In genomic region chr6:50278663-50279062, GRCh38 we compare ENCODE assay signal across 16 cellular contexts.
DNase-seq lines count a peak whose midpoint lies in the region; ATAC-seq and TF ChIP-seq lines count a peak whose summit lies in the region.
"Had no signal": no experiment of that assay in that cellular context is flagged by ENCODE, and none has a peak within 500 bp of the region (broad histone marks: within the 10 kb centered on the region; RNA-seq: fewer than 3 reads in every experiment).

No MANE protein-coding gene starts in this region.

- H3K27me3 ChIP-seq in DND-41 (ENCODE audit: insufficient read depth, low read length, poor library complexity) (no peaks in the 10 kb centered on the region), OCI-LY3 (ENCODE audit: low read depth, low read length) (no peaks in the 10 kb centered on the region)
- H3K27me3 ChIP-seq: SJCRH30 had no signal

- H3K27ac ChIP-seq in DND-41 (ENCODE audit: low read length) (0 out of 2 replicates have a peak overlapping the region, but pooled peaks have one; percentile 13), OCI-LY3 (ENCODE audit: low read length) (no peak overlapping the region)
- H3K27ac ChIP-seq: SJCRH30 had no signal

- H3K79me2 ChIP-seq in DND-41 (ENCODE audit: insufficient read depth, low read length) (no peaks in the 10 kb centered on the region), OCI-LY3 (ENCODE audit: low read length) (no peaks in the 10 kb centered on the region)

- H3K4me3 ChIP-seq in DND-41 (ENCODE audit: low read depth in 1 of 2, low read length in 2 of 2) (no peak overlapping the region), OCI-LY3 (ENCODE audit: low read length) (no peak overlapping the region), foreskin fibroblast (ENCODE audit: low read depth in 1 of 2, low read length in 2 of 2) (no peak overlapping the region)
- H3K4me3 ChIP-seq: SJCRH30 had no signal

- ATAC-seq in DND-41 (ENCODE audit: insufficient read depth, low read depth) (no peak), HG03432 (IDR thresholded peaks at IDR 0.05; ENCODE audit: unreplicated experiment) (peak; percentile 46)

- H3K9me3 ChIP-seq in DND-41 (ENCODE audit: insufficient read depth, low read length, severe bottlenecking): no peaks in the 10 kb centered on the region
- no peaks in the 10 kb centered on the region for H3K9me3 ChIP-seq in OCI-LY3 (ENCODE audit: insufficient read depth, low read length)
- H3K9me3 ChIP-seq: SJCRH30 had no signal

- H3K36me3 ChIP-seq in DND-41 (ENCODE audit: insufficient read depth, low read length): no peaks in the 10 kb centered on the region
- no peaks in the 10 kb centered on the region for H3K36me3 ChIP-seq in OCI-LY3 (replicated peaks; ENCODE audit: low read depth, low read length)
- H3K36me3 ChIP-seq: SJCRH30 had no signal

- H3K9ac ChIP-seq in DND-41 (ENCODE audit: low read depth, low read length) (no peak overlapping the region), OCI-LY3 (ENCODE audit: low read length) (no peak overlapping the region)

- H4K20me1 ChIP-seq in DND-41 (ENCODE audit: insufficient read depth, low read length) (no peaks in the 10 kb centered on the region), OCI-LY3 (ENCODE audit: insufficient read depth, low read length) (no peaks in the 10 kb centered on the region)

- H3K4me1 ChIP-seq in DND-41 (ENCODE audit: insufficient read depth, low read length): 0 out of 2 replicates have a peak, but pooled peaks cover 12% of the 10 kb centered on the region
- no peaks in the 10 kb centered on the region for H3K4me1 ChIP-seq in OCI-LY3 (ENCODE audit: low read length)
- H3K4me1 ChIP-seq: SJCRH30 had no signal

- H3K4me2 ChIP-seq in DND-41 (ENCODE audit: insufficient read depth, low read length) (peak overlapping the region; percentile 12; the same call in 1 of the 2 replicates), OCI-LY3 (ENCODE audit: low read length) (peak overlapping the region; percentile 11; the same call in 1 of the 2 replicates)

- no peak for DNase-seq in DND-41
- peak; percentile 19 for DNase-seq in retina
- DNase-seq in activated CD4-positive, CD25-positive, alpha-beta regulatory T cell (lab: John Stamatoyannopoulos, UW): no peak
- no peak for DNase-seq in foreskin fibroblast
- DNase-seq in NCI-H526 treated with DMSO at 0.1 percent for 48 hours (lab: John Stamatoyannopoulos, UW): no peak
- DNase-seq: CD4-positive, alpha-beta memory T cell; IMR-90; NCI-H1048; NCI-H1436; NCI-H187 treated with DMSO at 0.1 percent for 48 hours; NCI-H2107; NCI-H774; SJCRH30; T-helper 1 cell had no signal

- TF ChIP-seq CTCF in DND-41 (IDR thresholded peaks at IDR 0.05; ENCODE audit: borderline replicate concordance, extremely low read depth, low read length, poor library complexity, severe bottlenecking): no peak
- TF ChIP-seq CTCF in OCI-LY3 (IDR thresholded peaks at IDR 0.05; ENCODE audit: low read depth, low read length): no peak
- TF ChIP-seq CTCF in foreskin fibroblast (IDR thresholded peaks at IDR 0.05; ENCODE audit: low read depth, low read length): no peak

- no peak overlapping the region for H2AFZ ChIP-seq in DND-41 (ENCODE audit: low read depth, low read length)
- H2AFZ ChIP-seq in OCI-LY3 (ENCODE audit: low read depth, low read length): no peak overlapping the region
